Comparison of ENCODE assay signal across 21 cellular contexts in genomic region chr20:33630507-33630906, GRCh38. TPM values are rescaled to one million over a fixed set of nuclear protein-coding genes. Genes with fewer than 3 reads are reported as not detected.
DNase-seq lines count a peak whose midpoint lies in the region; ATAC-seq and TF ChIP-seq lines count a peak whose summit lies in the region.
"Had no signal": no experiment of that assay in that cellular context is flagged by ENCODE, and none has a peak within 500 bp of the region (broad histone marks: within the 10 kb centered on the region; RNA-seq: fewer than 3 reads in every experiment).

No MANE protein-coding gene starts in this region.

- no peaks in the 10 kb centered on the region for H3K27me3 Mint-ChIP-seq in activated T-cell treated with anti-CD3 and anti-CD28 coated beads, Interleukin-2, amount 50 U/mL, for 24 hours
- no peaks in the 10 kb centered on the region for H3K27me3 Mint-ChIP-seq in T-helper 17 cell
- no peaks in the 10 kb centered on the region for H3K27me3 Mint-ChIP-seq in stimulated activated naive B cell treated with anti-CD40 and anti-IgM and Interleukin-4, amounts not matched to agents 10 μg/mL and 1 μg/mL and 100 μg/mL, for 72 hours

- no peaks in the 10 kb centered on the region for H3K9me3 ChIP-seq in T-helper 17 cell (ENCODE audit: control insufficient read depth, low read length, poor library complexity, severe bottlenecking)
- H3K9me3 ChIP-seq: A549, BE2C, Peyer's patch had no signal

- H3K27ac Mint-ChIP-seq in activated T-cell treated with anti-CD3 and anti-CD28 coated beads, Interleukin-2, amount 50 U/mL, for 24 hours, result peak overlapping the region; percentile 59
- peak overlapping the region; percentile 32 for H3K27ac Mint-ChIP-seq in T-helper 17 cell
- H3K27ac Mint-ChIP-seq in stimulated activated effector memory CD8-positive, alpha-beta T cell treated with anti-CD3 and anti-CD28 coated beads, Interleukin-12 subunit alpha, Interleukin-12 subunit beta, amount 100 ng/mL, for 72 hours, result peak overlapping the region; percentile 65
- H3K27ac Mint-ChIP-seq in stimulated activated naive B cell treated with anti-CD40 and anti-IgM and Interleukin-4, amounts not matched to agents 10 μg/mL and 1 μg/mL and 100 μg/mL, for 72 hours, result no peak overlapping the region

- no peak overlapping the region for H3K4me3 Mint-ChIP-seq in activated T-cell treated with anti-CD3 and anti-CD28 coated beads, Interleukin-2, amount 50 U/mL, for 24 hours
- no peak overlapping the region for H3K4me3 Mint-ChIP-seq in T-helper 17 cell
- H3K4me3 Mint-ChIP-seq in stimulated activated effector memory CD8-positive, alpha-beta T cell treated with anti-CD3 and anti-CD28 coated beads, Interleukin-12 subunit alpha, Interleukin-12 subunit beta, amount 100 ng/mL, for 72 hours, result no peak overlapping the region
- no peak overlapping the region for H3K4me3 Mint-ChIP-seq in stimulated activated naive B cell treated with anti-CD40 and anti-IgM and Interleukin-4, amounts not matched to agents 10 μg/mL and 1 μg/mL and 100 μg/mL, for 72 hours

- ATAC-seq in T-helper 17 cell, result no peak
- no peak for ATAC-seq in stimulated activated effector memory CD8-positive, alpha-beta T cell treated with anti-CD3 and anti-CD28 coated beads, Interleukin-12 subunit alpha, Interleukin-12 subunit beta, amount 100 ng/mL, for 72 hours
- ATAC-seq in stimulated activated naive B cell treated with anti-CD40 and anti-IgM and Interleukin-4, amounts not matched to agents 10 μg/mL and 1 μg/mL and 100 μg/mL, for 72 hours (replicated peaks), result no peak
- ATAC-seq: A549 had no signal

- no peak for TF ChIP-seq CTCF in fibroblast of pulmonary artery (IDR thresholded peaks at IDR 0.05; ENCODE audit: low read length, missing control alignments)

- peaks cover 68% of the 10 kb centered on the region for H3K36me3 Mint-ChIP-seq in activated T-cell treated with anti-CD3 and anti-CD28 coated beads, Interleukin-2, amount 50 U/mL, for 24 hours (ENCODE audit: low read depth)
- peaks cover 2% of the 10 kb centered on the region for H3K36me3 Mint-ChIP-seq in T-helper 17 cell (ENCODE audit: low read depth)
- H3K36me3 Mint-ChIP-seq in stimulated activated effector memory CD8-positive, alpha-beta T cell treated with anti-CD3 and anti-CD28 coated beads, Interleukin-12 subunit alpha, Interleukin-12 subunit beta, amount 100 ng/mL, for 72 hours, result peaks cover 59% of the 10 kb centered on the region
- peaks cover 35 to 54% of the 10 kb centered on the region in 2 donors for H3K36me3 Mint-ChIP-seq in stimulated activated naive B cell treated with anti-CD40 and anti-IgM and Interleukin-4, amounts not matched to agents 10 μg/mL and 1 μg/mL and 100 μg/mL, for 72 hours

- H3K9me3 Mint-ChIP-seq in activated T-cell treated with anti-CD3 and anti-CD28 coated beads, Interleukin-2, amount 50 U/mL, for 24 hours, result no peaks in the 10 kb centered on the region
- no peaks in the 10 kb centered on the region for H3K9me3 Mint-ChIP-seq in stimulated activated effector memory CD8-positive, alpha-beta T cell treated with anti-CD3 and anti-CD28 coated beads, Interleukin-12 subunit alpha, Interleukin-12 subunit beta, amount 100 ng/mL, for 72 hours
- peaks cover 0 to 1% of the 10 kb centered on the region in 2 donors for H3K9me3 Mint-ChIP-seq in stimulated activated naive B cell treated with anti-CD40 and anti-IgM and Interleukin-4, amounts not matched to agents 10 μg/mL and 1 μg/mL and 100 μg/mL, for 72 hours

- H3K4me1 Mint-ChIP-seq in activated T-cell treated with anti-CD3 and anti-CD28 coated beads, Interleukin-2, amount 50 U/mL, for 24 hours (ENCODE audit: low read depth), result peaks cover 5% of the 10 kb centered on the region
- H3K4me1 Mint-ChIP-seq in T-helper 17 cell, result peaks cover 5% of the 10 kb centered on the region
- H3K4me1 Mint-ChIP-seq in stimulated activated effector memory CD8-positive, alpha-beta T cell treated with anti-CD3 and anti-CD28 coated beads, Interleukin-12 subunit alpha, Interleukin-12 subunit beta, amount 100 ng/mL, for 72 hours, result peaks cover 22% of the 10 kb centered on the region
- H3K4me1 Mint-ChIP-seq in stimulated activated naive B cell treated with anti-CD40 and anti-IgM and Interleukin-4, amounts not matched to agents 10 μg/mL and 1 μg/mL and 100 μg/mL, for 72 hours, result no peaks in the 10 kb centered on the region

- no peak overlapping the region for H3K4me3 ChIP-seq in fibroblast of pulmonary artery (replicated peaks; ENCODE audit: low read depth, low read length)
- H3K4me3 ChIP-seq: A549, Peyer's patch had no signal

- DNase-seq in activated T-cell treated with anti-CD3 and anti-CD28 coated beads, Interleukin-2, amount 50 U/mL, for 24 hours, result no peak
- DNase-seq in activated T-cell treated with anti-CD3 and anti-CD28 coated beads, Interleukin-2, amount 50 U/mL, for 1 hour, result no peak
- DNase-seq in T-helper 17 cell (no peak), fibroblast of pulmonary artery (ENCODE audit: low read depth) (peak; percentile 50), UCSD-AML1 (lab: John Stamatoyannopoulos, UW; ENCODE audit: unreplicated experiment) (no peak), OCI-M2 (lab: John Stamatoyannopoulos, UW; ENCODE audit: unreplicated experiment) (no peak)
- no peak for DNase-seq in stimulated activated effector memory CD8-positive, alpha-beta T cell treated with anti-CD3 and anti-CD28 coated beads, Interleukin-12 subunit alpha, Interleukin-12 subunit beta, amount 100 ng/mL, for 72 hours (ENCODE audit: low spot score in 2 of 2)
- no peak for DNase-seq in stimulated activated naive B cell treated with anti-CD40 and anti-IgM and Interleukin-4, amounts not matched to agents 10 μg/mL and 1 μg/mL and 100 μg/mL, for 72 hours
- DNase-seq: BE2C, DMS 273 treated with DMSO at 0.1 percent for 48 hours, DMS79 treated with DMSO at 0.1 percent for 48 hours, H7, MM.1S, NCI-H1105, NCI-H146, NCI-H2029, NCI-H226, NCI-H510A treated with DMSO at 0.1 percent for 48 hours, NCI-H748 treated with DMSO at 0.1 percent for 48 hours, Peyer's patch had no signal

RNA-seq across cellular contexts. Expression of gene C20orf144, which starts 31.6 kb away (rescaled TPM):
- under 1 TPM; 0.13 to 0.45 TPM for total RNA-seq in T-helper 17 cell
- total RNA-seq: H7, Peyer's patch had no signal

RNA-seq across cellular contexts. Expression of gene ACTL10, which starts 36.2 kb away (rescaled TPM):
- total RNA-seq in T-helper 17 cell, result 1 to 10 TPM in 1 of 2 donors, under 1 TPM in 1; 0.89 to 1.2 TPM

RNA-seq across cellular contexts. Expression of gene NECAB3, which starts 43.7 kb away (rescaled TPM):
- total RNA-seq in T-helper 17 cell, result 10 to 100 TPM; 10.2 to 12.2 TPM

RNA-seq across cellular contexts. Expression of gene E2F1, which starts 55.7 kb away (rescaled TPM):
- total RNA-seq in T-helper 17 cell, result 10 to 100 TPM in 1 of 2 donors, 1 to 10 TPM in 1; 2.6 to 11.5 TPM
